Comparison of ENCODE assay signal across 12 cellular contexts in the genomic region with DNA sequence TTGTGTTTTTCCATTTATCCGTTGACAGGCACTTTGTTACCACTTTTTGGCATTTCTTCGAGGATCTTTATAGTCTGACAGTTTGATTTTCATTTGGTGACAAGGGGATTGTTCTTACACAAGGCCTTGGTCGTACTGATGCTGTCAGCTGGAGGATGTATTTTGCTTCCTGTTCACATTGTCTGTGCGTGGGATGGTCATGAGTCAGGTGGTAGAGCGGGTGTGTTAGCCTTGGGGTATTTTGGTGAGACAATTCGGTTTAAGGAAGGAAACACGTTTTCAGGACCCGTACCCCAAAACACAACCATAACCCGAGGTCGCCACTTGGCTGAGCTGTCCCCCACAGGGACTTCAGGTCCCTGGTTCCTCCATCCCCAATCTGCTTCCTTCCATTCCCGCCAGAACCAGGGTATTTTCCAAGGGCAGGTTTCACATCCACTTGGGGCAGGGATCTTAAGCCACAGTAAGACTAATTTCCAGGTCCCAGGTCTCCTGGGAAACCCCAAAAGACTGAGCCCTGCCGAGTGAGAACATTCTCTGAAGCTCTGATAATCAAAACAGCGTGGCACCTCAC. TPM values are rescaled to one million over a fixed set of nuclear protein-coding genes. Genes with fewer than 3 reads are reported as not detected.
A peak's percentile ranks its signal among the peaks of the same experiment; 100 is the strongest.
DNase-seq lines count a peak whose midpoint lies in the region; ATAC-seq, FAIRE-seq and TF ChIP-seq lines count a peak whose summit lies in the region.
"Had no signal": no experiment of that assay in that cellular context is flagged by ENCODE, and none has a peak within 500 bp of the region (broad histone marks: within the 10 kb centered on the region; RNA-seq: fewer than 3 reads in every experiment).

No MANE protein-coding gene starts in this region.

- no peak for TF ChIP-seq EP300 in HepG2 (IDR thresholded peaks at IDR 0.05; ENCODE audit: low read depth in 2 of 2, low read length in 2 of 2)
- no peak for TF ChIP-seq EP300 in HepG2 (CRISPR knock-in tag; IDR thresholded peaks at IDR 0.05; ENCODE audit: borderline replicate concordance)

- H3K27me3 ChIP-seq in liver (ENCODE audit: control insufficient read depth in 4 of 4, insufficient read depth in 4 of 4, low read length in 3 of 4) (no peaks in the 10 kb centered on the region), HepG2 (ENCODE audit: control insufficient read depth in 1 of 2, insufficient read depth in 2 of 2, low read length in 2 of 2) (no peaks in the 10 kb centered on the region)

- H3K79me2 ChIP-seq in HepG2 (ENCODE audit: insufficient read depth, low read length), result peaks cover 26% of the 10 kb centered on the region

- in situ Hi-C loops in HepG2 (cut with HindIII; ENCODE audit: extremely low pct_ligation_motif_present, low pct_unique_long_range_greater_than_20kb), result no loop called here

- H3K4me3 Mint-ChIP-seq in activated naive CD8-positive, alpha-beta T cell, result peak overlapping the region; percentile 25
- H3K4me3 Mint-ChIP-seq: neural crest cell had no signal

- intact Hi-C loops in HepG2 (cut with micrococcal nuclease; ENCODE audit: unreplicated experiment) (no loop called here), mucosa of descending colon (cut with DNase I, micrococcal nuclease) (no loop called here)

- no peak for TF ChIP-seq CTCF in liver (IDR thresholded peaks at IDR 0.05; ENCODE audit: low read depth, low read length, missing input control)
- no peak for TF ChIP-seq CTCF in HepG2 (CRISPR knock-in tag; IDR thresholded peaks at IDR 0.05)
- TF ChIP-seq CTCF in mucosa of descending colon (IDR thresholded peaks at IDR 0.05), result no peak

- no peak overlapping the region for H3K4me2 ChIP-seq in HepG2 (ENCODE audit: low read depth, low read length)

- peaks cover 2% of the 10 kb centered on the region for H3K36me3 Mint-ChIP-seq in activated naive CD8-positive, alpha-beta T cell

- DNase-seq in HepG2 (ENCODE audit: low spot score) (no peak), mucosa of descending colon (no peak), NCI-H82 treated with DMSO at 0.1 percent for 48 hours (lab: John Stamatoyannopoulos, UW; ENCODE audit: unreplicated experiment) (no peak), middle frontal gyrus (ENCODE audit: extremely low spot score, low spot score) (no peak)
- DNase-seq: HCEC 1CT, NCI-H510A had no signal

- peak overlapping the region; percentile 9 to 37 for H3K27ac ChIP-seq in liver (ENCODE audit: low read depth in 1 of 2, low read length in 2 of 2)
- no peak overlapping the region for H3K27ac ChIP-seq in HepG2 (ENCODE audit: extremely low read length, insufficient read depth, low read length)
- H3K27ac ChIP-seq: C4-2B had no signal

- TF ChIP-seq RAD21 in liver (IDR thresholded peaks at IDR 0.05), result no peak
- no peak for TF ChIP-seq RAD21 in HepG2 (CRISPR knock-in tag; IDR thresholded peaks at IDR 0.05)

- peak overlapping the region; percentile 70 for H3K27ac Mint-ChIP-seq in activated naive CD8-positive, alpha-beta T cell

- no peak for ATAC-seq in HepG2
- ATAC-seq in mucosa of descending colon, result peak; percentile 42
- no peak for ATAC-seq in HG03196 (IDR thresholded peaks at IDR 0.05; ENCODE audit: unreplicated experiment)
- ATAC-seq in HG03108 (IDR thresholded peaks at IDR 0.05; ENCODE audit: unreplicated experiment), result no peak

- BruUV-seq in HepG2 (replicated peaks; lab: Mats Ljungman, UMichigan), result no TSS peak

- H3K4me1 Mint-ChIP-seq in activated naive CD8-positive, alpha-beta T cell (ENCODE audit: low read depth), result peaks cover 50% of the 10 kb centered on the region

- no peak overlapping the region for H3K9ac ChIP-seq in liver (ENCODE audit: low read depth in 1 of 2, low read length in 2 of 2)
- no peak overlapping the region for H3K9ac ChIP-seq in HepG2 (ENCODE audit: insufficient read depth, low read depth, low read length)

- H3K4me3 ChIP-seq in liver (ENCODE audit: low read depth in 1 of 3, low read length in 3 of 3) (no peak overlapping the region), HepG2 (replicated peaks in 1 of 3; ENCODE audit: insufficient read depth in 1 of 3, low read depth in 2 of 3, low read length in 3 of 3) (no peak overlapping the region), mucosa of descending colon (no peak overlapping the region)

- TF ChIP-seq POLR2A in HepG2 (IDR thresholded peaks at IDR 0.05; ENCODE audit: insufficient read depth in 1 of 2, low read depth in 2 of 2, low read length in 2 of 2), result no peak

- POLR2A ChIA-PET in HepG2 (lab: Yijun Ruan, JAX), result no interaction called here

- H3K9me3 ChIP-seq in liver (ENCODE audit: control insufficient read depth in 4 of 4, low read length in 3 of 4) (no peaks in the 10 kb centered on the region), HepG2 (ENCODE audit: low read length) (no peaks in the 10 kb centered on the region), mucosa of descending colon (no peaks in the 10 kb centered on the region)

- 85% methylated on average over 13 of the region's 13 CpGs for WGBS in liver
- 98% methylated on average over 13 of the region's 13 CpGs for WGBS in HepG2 (ENCODE audit: low lambda C conversion rate)

- CTCF ChIA-PET in HepG2 (lab: Yijun Ruan, JAX; ENCODE audit: low intra/inter-chr PET ratio, low total read pairs), result no interaction called here

- peaks cover 0 to 4% (median under 1%) of the 10 kb centered on the region in 4 donors for H3K36me3 ChIP-seq in liver (ENCODE audit: control insufficient read depth in 4 of 4, insufficient read depth in 3 of 4, low read depth in 1 of 4, low read length in 3 of 4)
- H3K36me3 ChIP-seq in HepG2 (replicated peaks in 1 of 2; ENCODE audit: control insufficient read depth in 1 of 2, insufficient read depth in 2 of 2, low read length in 2 of 2), result peaks cover 0 to 9% of the 10 kb centered on the region in 2 experiments; a peak in 2 of 5 replicates
- no peaks in the 10 kb centered on the region for H3K36me3 ChIP-seq in mucosa of descending colon (ENCODE audit: low read depth)

- no peaks in the 10 kb centered on the region for H3K27me3 Mint-ChIP-seq in activated naive CD8-positive, alpha-beta T cell

- H4K20me1 ChIP-seq in HepG2 (ENCODE audit: insufficient read depth, low read length), result no peaks in the 10 kb centered on the region

- FAIRE-seq in HepG2 (lab: Jason Lieb, UNC), result no peak

- H3K9me3 Mint-ChIP-seq in activated naive CD8-positive, alpha-beta T cell (ENCODE audit: low read depth), result no peaks in the 10 kb centered on the region

- H3K4me1 ChIP-seq in liver (ENCODE audit: control insufficient read depth in 4 of 4, insufficient read depth in 4 of 4, low read length in 3 of 4) (peaks cover 0 to 3% (median 2%) of the 10 kb centered on the region in 4 donors), HepG2 (ENCODE audit: insufficient read depth, low read length) (peaks cover 11% of the 10 kb centered on the region; the same call in 1 of the 2 replicates), mucosa of descending colon (ENCODE audit: low read depth) (peaks cover 5% of the 10 kb centered on the region)

- H2AFZ ChIP-seq in HepG2 (ENCODE audit: low read length), result no peak overlapping the region

RNA-seq across cellular contexts. Expression of a gene that starts 15.0 kb away (rescaled TPM):
- total RNA-seq in liver, result 10 to 100 TPM; 21.5 to 32.5 TPM
- 10 to 100 TPM in 1 of 2 donors, 1 to 10 TPM in 1; 9.1 to 20.5 TPM for polyA plus RNA-seq in liver
- 14.1 and 18.0 TPM in 2 replicates for total RNA-seq in HepG2 (2016; rRNA removed; fragmentation: Illumina TruSeq; extraction: Trizol)
- 13.9 and 14.5 TPM in 2 replicates for total RNA-seq in HepG2 (2016; cell fraction: cytosol; rRNA removed; fragmentation: Illumina TruSeq; extraction: Trizol; ENCODE audit: low read depth)
- total RNA-seq in HepG2 (2016; cell fraction: insoluble cytoplasmic fraction; rRNA removed; fragmentation: Illumina TruSeq; extraction: Trizol), result 10.1 and 18.6 TPM in 2 replicates
- total RNA-seq in HepG2 (2016; cell fraction: membrane; rRNA removed; fragmentation: Illumina TruSeq; extraction: Trizol), result 10.7 and 11.5 TPM in 2 replicates
- total RNA-seq in HepG2 (2016; cell fraction: nucleus; rRNA removed; fragmentation: Illumina TruSeq; extraction: Trizol), result 22.1 and 24.4 TPM in 2 replicates
- polyA plus RNA-seq in HepG2 (2011; rRNA removed), result 18.3 and 23.4 TPM in 2 replicates
- 7.2 and 9.7 TPM in 2 replicates for polyA plus RNA-seq in HepG2 (2011; cell fraction: cytosol; rRNA removed)
- polyA plus RNA-seq in HepG2 (2011; cell fraction: nucleus; rRNA removed), result 169 and 196 TPM in 2 replicates
- 15.6 and 21.8 TPM in 2 replicates for polyA plus RNA-seq in HepG2 (2012)
- 1.5 and 1.8 TPM in 2 replicates for polyA plus RNA-seq in HepG2 (2016; cell fraction: cytosol; fragmentation: Illumina TruSeq; extraction: Trizol; ENCODE audit: low read depth)
- 11.9 and 14.6 TPM in 2 replicates for polyA plus RNA-seq in HepG2 (2016; cell fraction: insoluble cytoplasmic fraction; fragmentation: Illumina TruSeq; extraction: Trizol; ENCODE audit: low read depth)
- 3.6 and 3.7 TPM in 2 replicates for polyA plus RNA-seq in HepG2 (2016; cell fraction: membrane; fragmentation: Illumina TruSeq; extraction: Trizol; ENCODE audit: low read depth)
- polyA plus RNA-seq in HepG2 (2016; cell fraction: nucleus; fragmentation: Illumina TruSeq; extraction: Trizol; ENCODE audit: insufficient read depth, low read depth), result 77.8 and 81.3 TPM in 2 replicates
- 28.0 and 67.0 TPM in 2 replicates for polyA minus RNA-seq in HepG2 (2011; rRNA and poly(A)+ RNA removed; ENCODE audit: low replicate concordance)
- polyA minus RNA-seq in HepG2 (2011; cell fraction: cytosol; rRNA and poly(A)+ RNA removed), result 11.5 and 11.6 TPM in 2 replicates
- 37.3 and 38.0 TPM in 2 replicates for polyA minus RNA-seq in HepG2 (2011; cell fraction: nucleus; rRNA and poly(A)+ RNA removed)
- 10 to 100 TPM; 73.7 to 91.8 (median 90.8) TPM for total RNA-seq in mucosa of descending colon

RNA-seq across cellular contexts. Expression of a gene that starts 15.3 kb away (rescaled TPM):
- total RNA-seq in liver (1 to 10 TPM; 3.3 to 5.7 TPM), HepG2 (2016; rRNA removed; fragmentation: Illumina TruSeq; extraction: Trizol) (17.5 and 19.1 TPM in 2 replicates), mucosa of descending colon (10 to 100 TPM; 12.2 to 16.6 (median 13.6) TPM)
- polyA plus RNA-seq in liver (1 to 10 TPM; 3.3 to 4.2 TPM), HepG2 (2011; rRNA removed) (7.1 and 7.8 TPM in 2 replicates)
- 7.9 and 8.8 TPM in 2 replicates for total RNA-seq in HepG2 (2016; cell fraction: cytosol; rRNA removed; fragmentation: Illumina TruSeq; extraction: Trizol; ENCODE audit: low read depth)
- total RNA-seq in HepG2 (2016; cell fraction: insoluble cytoplasmic fraction; rRNA removed; fragmentation: Illumina TruSeq; extraction: Trizol), result 17.4 and 19.5 TPM in 2 replicates
- 10.4 and 12.6 TPM in 2 replicates for total RNA-seq in HepG2 (2016; cell fraction: membrane; rRNA removed; fragmentation: Illumina TruSeq; extraction: Trizol)
- 10.9 and 13.5 TPM in 2 replicates for total RNA-seq in HepG2 (2016; cell fraction: nucleus; rRNA removed; fragmentation: Illumina TruSeq; extraction: Trizol)
- polyA plus RNA-seq in HepG2 (2011; cell fraction: cytosol; rRNA removed), result 4.3 and 7.7 TPM in 2 replicates
- polyA plus RNA-seq in HepG2 (2011; cell fraction: nucleus; rRNA removed), result 9.4 and 9.9 TPM in 2 replicates
- 5.2 and 6.2 TPM in 2 replicates for polyA plus RNA-seq in HepG2 (2012)
- 4.1 and 4.3 TPM in 2 replicates for polyA plus RNA-seq in HepG2 (2016; cell fraction: cytosol; fragmentation: Illumina TruSeq; extraction: Trizol; ENCODE audit: low read depth)
- 20.4 and 22.5 TPM in 2 replicates for polyA plus RNA-seq in HepG2 (2016; cell fraction: insoluble cytoplasmic fraction; fragmentation: Illumina TruSeq; extraction: Trizol; ENCODE audit: low read depth)
- 5.6 and 9.6 TPM in 2 replicates for polyA plus RNA-seq in HepG2 (2016; cell fraction: membrane; fragmentation: Illumina TruSeq; extraction: Trizol; ENCODE audit: low read depth)
- 26.2 and 30.0 TPM in 2 replicates for polyA plus RNA-seq in HepG2 (2016; cell fraction: nucleus; fragmentation: Illumina TruSeq; extraction: Trizol; ENCODE audit: insufficient read depth, low read depth)
- 6.4 and 32.7 TPM in 2 replicates for polyA minus RNA-seq in HepG2 (2011; rRNA and poly(A)+ RNA removed; ENCODE audit: low replicate concordance)
- 2.3 and 4.7 TPM in 2 replicates for polyA minus RNA-seq in HepG2 (2011; cell fraction: cytosol; rRNA and poly(A)+ RNA removed)
- polyA minus RNA-seq in HepG2 (2011; cell fraction: nucleus; rRNA and poly(A)+ RNA removed), result 3.7 and 4.2 TPM in 2 replicates
